8 cellular contexts compared by ENCODE assay signal in the genomic region with DNA sequence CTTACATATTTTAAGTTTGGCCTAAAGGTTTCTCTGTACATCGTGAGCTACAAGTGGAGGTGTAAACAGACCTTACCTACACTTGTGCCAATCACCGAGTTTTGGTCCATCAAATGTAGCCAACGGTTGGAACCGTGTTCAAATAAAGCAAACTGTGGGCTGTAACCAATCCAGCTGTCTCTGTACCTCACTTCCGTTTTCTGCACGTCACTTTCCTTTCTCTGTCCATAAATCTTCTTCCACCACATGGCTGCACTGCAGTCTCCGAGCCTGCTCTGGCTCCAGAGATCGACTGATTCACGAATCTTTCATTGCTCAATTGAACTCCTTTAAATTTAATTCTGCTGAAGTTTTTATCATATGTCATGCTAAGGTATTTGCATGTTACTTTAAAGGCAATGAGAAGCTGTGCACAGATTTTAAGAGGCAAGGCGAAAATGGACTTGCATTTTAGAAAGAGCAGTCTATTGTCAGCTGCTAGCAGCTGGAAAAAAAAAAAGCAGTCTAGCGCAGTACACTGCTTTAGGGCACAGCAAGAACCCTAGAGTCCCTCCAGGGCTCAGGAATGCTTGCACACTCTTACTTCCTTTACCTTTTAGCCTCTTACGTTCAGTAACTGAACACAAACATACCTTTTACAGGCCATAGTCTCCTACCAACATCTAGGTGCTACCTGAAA. TPM values are rescaled to one million over a fixed set of nuclear protein-coding genes. Genes with fewer than 3 reads are reported as not detected.
DNase-seq lines count a peak whose midpoint lies in the region; ATAC-seq and TF ChIP-seq lines count a peak whose summit lies in the region.

No MANE protein-coding gene starts in this region.

- H3K27me3 ChIP-seq in dorsolateral prefrontal cortex: no peaks in the 10 kb centered on the region

- peaks cover 5% of the 10 kb centered on the region for H3K36me3 Mint-ChIP-seq in natural killer cell treated with Interleukin-12 subunit alpha and Interleukin-12 subunit beta and Interleukin-15 and Interleukin-18, amount 100 ng/mL, for 72 hours

- H3K4me3 Mint-ChIP-seq in natural killer cell treated with Interleukin-12 subunit alpha and Interleukin-12 subunit beta and Interleukin-15 and Interleukin-18, amount 100 ng/mL, for 72 hours: peak overlapping the region; percentile 49

- DNase-seq in Ammon's horn (ENCODE audit: low spot score): peak; percentile 43
- DNase-seq in LHCN-M2 (ENCODE audit: low read depth): peak; percentile 59
- no peak for DNase-seq in dorsolateral prefrontal cortex
- DNase-seq in natural killer cell treated with Interleukin-12 subunit alpha and Interleukin-12 subunit beta and Interleukin-15 and Interleukin-18, amount 100 ng/mL, for 72 hours (ENCODE audit: low spot score): no peak
- DNase-seq in NCI-H446 treated with DMSO at 0.1 percent for 48 hours (lab: John Stamatoyannopoulos, UW): no peak
- DNase-seq in activated effector memory CD4-positive, alpha-beta T cell treated with anti-CD3 and anti-CD28 coated beads, Interleukin-2, amount 50 U/mL, for 16 hours: no peak
- DNase-seq in GM19238 (ENCODE audit: insufficient read length, low spot score): no peak

- H3K27ac Mint-ChIP-seq in natural killer cell treated with Interleukin-12 subunit alpha and Interleukin-12 subunit beta and Interleukin-15 and Interleukin-18, amount 100 ng/mL, for 72 hours: peak overlapping the region; percentile 94 to 99

- intact Hi-C loops in dorsolateral prefrontal cortex (cut with DNase I): no loop called here

- H3K9me3 Mint-ChIP-seq in natural killer cell treated with Interleukin-12 subunit alpha and Interleukin-12 subunit beta and Interleukin-15 and Interleukin-18, amount 100 ng/mL, for 72 hours: peaks cover 3% of the 10 kb centered on the region

- H3K4me3 ChIP-seq in dorsolateral prefrontal cortex: peak overlapping the region in 42 of 59 donors; percentile 3 to 54 (median 27)

- peak in 1 of 56 donors; percentile 11 for TF ChIP-seq CTCF in dorsolateral prefrontal cortex (IDR thresholded peaks at IDR 0.05 in 54 of 56, conservative IDR thresholded peaks at IDR 0.05 in 2 of 56; ENCODE audit: low read depth in 1 of 56, partially characterized antibody in 56 of 56)

- H3K4me1 Mint-ChIP-seq in natural killer cell treated with Interleukin-12 subunit alpha and Interleukin-12 subunit beta and Interleukin-15 and Interleukin-18, amount 100 ng/mL, for 72 hours (ENCODE audit: low read depth in 2 of 2): peaks cover 50 to 52% of the 10 kb centered on the region in 2 donors

- ATAC-seq in natural killer cell treated with Interleukin-12 subunit alpha and Interleukin-12 subunit beta and Interleukin-15 and Interleukin-18, amount 100 ng/mL, for 72 hours: no peak
- no peak for ATAC-seq in HG03039 (IDR thresholded peaks at IDR 0.05; ENCODE audit: unreplicated experiment)

- no peaks in the 10 kb centered on the region for H3K27me3 Mint-ChIP-seq in natural killer cell treated with Interleukin-12 subunit alpha and Interleukin-12 subunit beta and Interleukin-15 and Interleukin-18, amount 100 ng/mL, for 72 hours

- peak overlapping the region in 16 of 59 donors; percentile 0 to 65 (median 23) for H3K27ac ChIP-seq in dorsolateral prefrontal cortex

RNA-seq across cellular contexts. Expression of a gene that starts 13.2 kb away (rescaled TPM):
- 9.0 and 9.2 TPM in 2 replicates for total RNA-seq in LHCN-M2 (2014; rRNA removed)
- 2.4 TPM for polyA plus RNA-seq in LHCN-M2 (2012)
- total RNA-seq in dorsolateral prefrontal cortex: 10 to 100 TPM; 10.3 to 47.0 (median 26.9) TPM
- total RNA-seq in natural killer cell treated with Interleukin-12 subunit alpha and Interleukin-12 subunit beta and Interleukin-15 and Interleukin-18, amount 100 ng/mL, for 72 hours: 10 to 100 TPM; 12.4 to 20.6 TPM

Comparison
In these comparisons a context has a peak if more than half of its experiments do, and no peak if none do; other contexts are left out.
1. DNase-seq: peak in Ammon's horn (single experiment) and LHCN-M2 (single experiment); none in dorsolateral prefrontal cortex (0 of 10), natural killer cell treated with Interleukin-12 subunit alpha and Interleukin-12 subunit beta and Interleukin-15 and Interleukin-18, amount 100 ng/mL, for 72 hours (single experiment), NCI-H446 treated with DMSO at 0.1 percent for 48 hours (single experiment), activated effector memory CD4-positive, alpha-beta T cell treated with anti-CD3 and anti-CD28 coated beads, Interleukin-2, amount 50 U/mL, for 16 hours (single experiment) and GM19238 (single experiment).